ENCODE assay signal across 15 cellular contexts in genomic region chr3:119636194-119636593, GRCh38. TPM values are rescaled to one million over a fixed set of nuclear protein-coding genes. Genes with fewer than 3 reads are reported as not detected.
A peak's percentile ranks its signal among the peaks of the same experiment; 100 is the strongest.
DNase-seq lines count a peak whose midpoint lies in the region; ATAC-seq and TF ChIP-seq lines count a peak whose summit lies in the region.
"Had no signal": no experiment of that assay in that cellular context is flagged by ENCODE, and none has a peak within 500 bp of the region (broad histone marks: within the 10 kb centered on the region; RNA-seq: fewer than 3 reads in every experiment).

No MANE protein-coding gene starts in this region.

- DNase-seq in ELR (ENCODE audit: low read depth) (peak; percentile 37), T-helper 17 cell (no peak), fibroblast of lung (ENCODE audit: low read depth in 2 of 2) (peak; percentile 28 to 39), renal cortical epithelial cell (ENCODE audit: low read depth) (peak; percentile 87), caudate nucleus (lab: John Stamatoyannopoulos, UW) (no peak), AG08396 (ENCODE audit: low spot score) (no peak), GM10266 (ENCODE audit: extremely low spot score) (no peak)
- DNase-seq in activated CD4-positive, alpha-beta memory T cell treated with anti-CD3 and anti-CD28 coated beads, Interleukin-2, amount 10 ng/mL, durations not matched to agents 7 days and 5 days = no peak
- DNase-seq: activated CD4-positive, alpha-beta T cell treated with anti-CD3 and anti-CD28 coated beads, Interleukin-2, amount 50 U/mL, for 48 hours; activated naive CD4-positive, alpha-beta T cell treated with anti-CD3 and anti-CD28 coated beads for 36 hours; stimulated activated CD4-positive, alpha-beta T cell treated with anti-CD3 and anti-CD28 coated beads, Interleukin-2, amount 100 ng/mL, for 24 hours; stimulated activated naive CD8-positive, alpha-beta T cell treated with anti-CD3 and anti-CD28 coated beads, Interleukin-15, Interleukin-2, amounts not matched to agents 100 U/mL and 50 U/mL, for 24 hours had no signal

- H3K4me2 ChIP-seq in fibroblast of lung (ENCODE audit: extremely low read depth, insufficient read depth, low read length) = peak overlapping the region; percentile 38
- H3K4me2 ChIP-seq: KMS-11 had no signal

- CTCF ChIA-PET in activated CD4-positive, alpha-beta memory T cell treated with anti-CD3 and anti-CD28 coated beads, Interleukin-2, amount 10 ng/mL, durations not matched to agents 7 days and 5 days (lab: Charles Lee) = interaction anchor here (0.6 to 0.9 kb wide), 2 partner anchors 47 to 76 kb away, joined by 3 read pairs; no protein-coding TSS in a partner anchor

- no peak for ATAC-seq in T-helper 17 cell
- ATAC-seq: stimulated activated naive CD8-positive, alpha-beta T cell treated with anti-CD3 and anti-CD28 coated beads, Interleukin-15, Interleukin-2, amounts not matched to agents 100 U/mL and 50 U/mL, for 24 hours had no signal

- peaks cover 3% of the 10 kb centered on the region for H3K36me3 Mint-ChIP-seq in T-helper 17 cell (ENCODE audit: low read depth)
- H3K36me3 Mint-ChIP-seq in activated CD4-positive, alpha-beta memory T cell treated with anti-CD3 and anti-CD28 coated beads, Interleukin-2, amount 10 ng/mL, durations not matched to agents 7 days and 5 days (ENCODE audit: low read depth) = peaks cover 21% of the 10 kb centered on the region

- H3K9ac ChIP-seq in fibroblast of lung (ENCODE audit: insufficient read depth, low read length) = no peak overlapping the region
- H3K9ac ChIP-seq: KMS-11 had no signal

- no peaks in the 10 kb centered on the region for H3K36me3 ChIP-seq in fibroblast of lung (ENCODE audit: control insufficient read depth, insufficient read depth, low read length)

- H2AFZ ChIP-seq in fibroblast of lung (ENCODE audit: low read length) = peak overlapping the region; percentile 41

- POLR2A ChIA-PET in activated CD4-positive, alpha-beta memory T cell treated with anti-CD3 and anti-CD28 coated beads, Interleukin-2, amount 10 ng/mL, durations not matched to agents 7 days and 5 days (lab: Charles Lee) = interaction anchor here (2.2 to 3.5 kb wide), 2 partner anchors 41 to 173 kb away, joined by 5 to 21 read pairs; partner anchors contain the start of genes COX17 and TMEM39A

- TF ChIP-seq CTCF in fibroblast of lung (conservative IDR thresholded peaks at IDR 0.05 in 1 of 2, IDR thresholded peaks at IDR 0.05 in 1 of 2; ENCODE audit: low read depth in 1 of 2, low read length in 2 of 2) (no peak), GM10266 (IDR thresholded peaks at IDR 0.05; ENCODE audit: control insufficient read depth, insufficient read depth, low read depth, missing control alignments) (no peak)

- H3K27ac ChIP-seq in fibroblast of lung (ENCODE audit: insufficient read depth, low read length) = no peak overlapping the region
- H3K27ac ChIP-seq in caudate nucleus (ENCODE audit: low read depth, low read length) = no peak overlapping the region
- H3K27ac ChIP-seq: KMS-11 had no signal

- H3K27ac Mint-ChIP-seq in T-helper 17 cell = peak overlapping the region; percentile 51
- no peak overlapping the region for H3K27ac Mint-ChIP-seq in activated CD4-positive, alpha-beta memory T cell treated with anti-CD3 and anti-CD28 coated beads, Interleukin-2, amount 10 ng/mL, durations not matched to agents 7 days and 5 days
- H3K27ac Mint-ChIP-seq: activated naive CD4-positive, alpha-beta T cell treated with anti-CD3 and anti-CD28 coated beads for 36 hours had no signal

- peaks cover 3% of the 10 kb centered on the region for H3K9me3 Mint-ChIP-seq in activated CD4-positive, alpha-beta memory T cell treated with anti-CD3 and anti-CD28 coated beads, Interleukin-2, amount 10 ng/mL, durations not matched to agents 7 days and 5 days

- no peaks in the 10 kb centered on the region for H4K20me1 ChIP-seq in fibroblast of lung (ENCODE audit: control insufficient read depth, extremely low read depth, insufficient read depth, low read length)
- H4K20me1 ChIP-seq: BLaER1 treated with 17β-estradiol and CSF1 and Interleukin-3, amounts not matched to agents 10 nM and 100 nM had no signal

- no peak overlapping the region for H3K4me3 Mint-ChIP-seq in T-helper 17 cell
- H3K4me3 Mint-ChIP-seq in activated CD4-positive, alpha-beta memory T cell treated with anti-CD3 and anti-CD28 coated beads, Interleukin-2, amount 10 ng/mL, durations not matched to agents 7 days and 5 days = no peak overlapping the region
- H3K4me3 Mint-ChIP-seq: activated naive CD4-positive, alpha-beta T cell treated with anti-CD3 and anti-CD28 coated beads for 36 hours had no signal

- H3K4me1 ChIP-seq in fibroblast of lung (ENCODE audit: control insufficient read depth, extremely low read depth, insufficient read depth, low read length) = peaks cover 16% of the 10 kb centered on the region

- H3K9me3 ChIP-seq in T-helper 17 cell (ENCODE audit: control insufficient read depth, low read length, poor library complexity, severe bottlenecking) (no peaks in the 10 kb centered on the region), fibroblast of lung (ENCODE audit: control insufficient read depth, insufficient read depth, low read depth, low read length) (no peaks in the 10 kb centered on the region)

- no peaks in the 10 kb centered on the region for H3K27me3 Mint-ChIP-seq in T-helper 17 cell
- H3K27me3 Mint-ChIP-seq in activated CD4-positive, alpha-beta memory T cell treated with anti-CD3 and anti-CD28 coated beads, Interleukin-2, amount 10 ng/mL, durations not matched to agents 7 days and 5 days = no peaks in the 10 kb centered on the region

- H3K27me3 ChIP-seq in fibroblast of lung (ENCODE audit: control insufficient read depth, insufficient read depth, low read length) = no peaks in the 10 kb centered on the region
- H3K27me3 ChIP-seq: BLaER1 treated with 17β-estradiol and CSF1 and Interleukin-3, amounts not matched to agents 10 nM and 100 nM had no signal

- no peaks in the 10 kb centered on the region for H3K79me2 ChIP-seq in fibroblast of lung (ENCODE audit: control insufficient read depth, insufficient read depth, low read length)

- no peak overlapping the region for H3K4me3 ChIP-seq in fibroblast of lung (replicated peaks in 1 of 4; ENCODE audit: control extremely low read depth in 1 of 4, insufficient read depth in 1 of 4, low read depth in 3 of 4, low read length in 4 of 4)
- H3K4me3 ChIP-seq: BLaER1 treated with 17β-estradiol and CSF1 and Interleukin-3, amounts not matched to agents 10 nM and 100 nM had no signal

- H3K4me1 Mint-ChIP-seq in T-helper 17 cell = peaks cover 17% of the 10 kb centered on the region
- H3K4me1 Mint-ChIP-seq in activated CD4-positive, alpha-beta memory T cell treated with anti-CD3 and anti-CD28 coated beads, Interleukin-2, amount 10 ng/mL, durations not matched to agents 7 days and 5 days = peaks cover 40% of the 10 kb centered on the region

RNA-seq across cellular contexts. Expression of gene POPDC2, which starts 24.2 kb away (rescaled TPM):
- total RNA-seq in T-helper 17 cell (1 to 10 TPM; 4.2 to 4.3 TPM), fibroblast of lung (0.17 and 0.26 TPM in 2 replicates), renal cortical epithelial cell (0.40 TPM in 1 of 2 replicates, not detected in the other)
- 0.26 and 0.34 TPM in 2 replicates for polyA plus RNA-seq in fibroblast of lung
- 0.06 and 0.21 TPM in 2 replicates for polyA plus RNA-seq in fibroblast of lung (2012)
- not detected in 2 replicates for polyA minus RNA-seq in fibroblast of lung (ENCODE audit: low replicate concordance)
- total RNA-seq in activated CD4-positive, alpha-beta memory T cell treated with anti-CD3 and anti-CD28 coated beads, Interleukin-2, amount 10 ng/mL, durations not matched to agents 7 days and 5 days = 1 to 10 TPM; 2.4 to 3.2 TPM
- total RNA-seq: G401 had no signal

RNA-seq across cellular contexts. Expression of gene PLA1A, which starts 38.5 kb away (rescaled TPM):
- total RNA-seq in T-helper 17 cell = under 1 TPM in 1 of 2 donors, not detected in 1; 0.45 TPM
- under 0.01 and 0.26 TPM in 2 replicates for total RNA-seq in fibroblast of lung
- not detected in 2 replicates for polyA plus RNA-seq in fibroblast of lung
- not detected in 2 replicates for polyA plus RNA-seq in fibroblast of lung (2012)
- polyA minus RNA-seq in fibroblast of lung (ENCODE audit: low replicate concordance) = not detected in 2 replicates
- total RNA-seq in renal cortical epithelial cell = 1.2 and 5.1 TPM in 2 replicates
- total RNA-seq in activated CD4-positive, alpha-beta memory T cell treated with anti-CD3 and anti-CD28 coated beads, Interleukin-2, amount 10 ng/mL, durations not matched to agents 7 days and 5 days = under 1 TPM in 1 of 2 experiments, not detected in 1; 0.25 TPM
- total RNA-seq: G401 had no signal

RNA-seq across cellular contexts. Expression of gene COX17, which starts 41.0 kb away (rescaled TPM):
- total RNA-seq in T-helper 17 cell (10 to 100 TPM; 26.8 to 28.9 TPM), fibroblast of lung (13.9 and 21.0 TPM in 2 replicates), renal cortical epithelial cell (7.3 and 11.4 TPM in 2 replicates)
- 19.6 and 24.2 TPM in 2 replicates for polyA plus RNA-seq in fibroblast of lung
- polyA plus RNA-seq in fibroblast of lung (2012) = 37.5 and 38.5 TPM in 2 replicates
- 2.8 and 18.7 TPM in 2 replicates for polyA minus RNA-seq in fibroblast of lung (ENCODE audit: low replicate concordance)
- total RNA-seq in activated CD4-positive, alpha-beta memory T cell treated with anti-CD3 and anti-CD28 coated beads, Interleukin-2, amount 10 ng/mL, durations not matched to agents 7 days and 5 days = 10 to 100 TPM; 63.7 to 69.8 TPM

RNA-seq across cellular contexts. Expression of gene ADPRH, which starts 56.9 kb away (rescaled TPM):
- total RNA-seq in T-helper 17 cell = 1 to 10 TPM; 3.6 to 3.7 TPM
- 3.1 and 7.4 TPM in 2 replicates for total RNA-seq in fibroblast of lung
- polyA plus RNA-seq in fibroblast of lung = 1.1 and 3.0 TPM in 2 replicates
- 1.1 and 3.1 TPM in 2 replicates for polyA plus RNA-seq in fibroblast of lung (2012)
- 4.0 TPM in 1 of 2 replicates, not detected in the other for polyA minus RNA-seq in fibroblast of lung (ENCODE audit: low replicate concordance)
- total RNA-seq in renal cortical epithelial cell = 6.6 and 7.8 TPM in 2 replicates
- 1 to 10 TPM; 8.6 to 8.8 TPM for total RNA-seq in activated CD4-positive, alpha-beta memory T cell treated with anti-CD3 and anti-CD28 coated beads, Interleukin-2, amount 10 ng/mL, durations not matched to agents 7 days and 5 days
- total RNA-seq: G401 had no signal

Comparison
In these comparisons a context has a peak if more than half of its experiments do, and no peak if none do; other contexts are left out.
1. DNase-seq: peak in ELR (single experiment), fibroblast of lung (2 of 2) and renal cortical epithelial cell (single experiment); none in T-helper 17 cell (0 of 3), caudate nucleus (0 of 61), AG08396 (single experiment), activated CD4-positive, alpha-beta memory T cell treated with anti-CD3 and anti-CD28 coated beads, Interleukin-2, amount 10 ng/mL, durations not matched to agents 7 days and 5 days (single experiment) and GM10266 (single experiment).